6 cellular contexts compared by ENCODE assay signal in the genomic region with DNA sequence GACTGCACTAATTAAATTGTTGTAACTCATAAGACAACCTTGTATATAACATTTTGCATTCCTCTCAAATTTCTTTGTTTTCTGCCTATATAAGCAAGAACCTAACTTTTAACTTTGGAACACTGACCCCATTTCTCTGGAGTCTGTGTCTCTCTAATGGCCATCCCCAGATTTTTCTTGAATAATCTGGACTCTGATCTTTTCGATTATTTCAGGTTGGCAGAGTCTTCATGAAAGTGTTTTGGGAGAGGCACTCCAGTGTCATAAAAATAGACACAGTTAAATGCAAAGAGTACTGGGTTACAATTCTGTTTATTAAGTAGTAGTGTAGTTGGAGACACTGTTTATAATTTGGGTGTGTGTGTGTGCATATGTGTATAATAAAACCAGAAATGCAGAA.
"Had no signal": no experiment of that assay in that cellular context is flagged by ENCODE, and none has a peak within 500 bp of the region (broad histone marks: within the 10 kb centered on the region; RNA-seq: fewer than 3 reads in every experiment).

No MANE protein-coding gene starts in this region.

- ATAC-seq: K562 had no signal

- H3K4me3 ChIP-seq: K562 had no signal

- FAIRE-seq: HTR-8/SVneo, K562 had no signal

- DNase-seq: IMR-90, KBM-7, KG1 had no signal

- H3K27ac ChIP-seq: HL-60 had no signal
